ENCODE assay signal across 8 cellular contexts in the genomic region with DNA sequence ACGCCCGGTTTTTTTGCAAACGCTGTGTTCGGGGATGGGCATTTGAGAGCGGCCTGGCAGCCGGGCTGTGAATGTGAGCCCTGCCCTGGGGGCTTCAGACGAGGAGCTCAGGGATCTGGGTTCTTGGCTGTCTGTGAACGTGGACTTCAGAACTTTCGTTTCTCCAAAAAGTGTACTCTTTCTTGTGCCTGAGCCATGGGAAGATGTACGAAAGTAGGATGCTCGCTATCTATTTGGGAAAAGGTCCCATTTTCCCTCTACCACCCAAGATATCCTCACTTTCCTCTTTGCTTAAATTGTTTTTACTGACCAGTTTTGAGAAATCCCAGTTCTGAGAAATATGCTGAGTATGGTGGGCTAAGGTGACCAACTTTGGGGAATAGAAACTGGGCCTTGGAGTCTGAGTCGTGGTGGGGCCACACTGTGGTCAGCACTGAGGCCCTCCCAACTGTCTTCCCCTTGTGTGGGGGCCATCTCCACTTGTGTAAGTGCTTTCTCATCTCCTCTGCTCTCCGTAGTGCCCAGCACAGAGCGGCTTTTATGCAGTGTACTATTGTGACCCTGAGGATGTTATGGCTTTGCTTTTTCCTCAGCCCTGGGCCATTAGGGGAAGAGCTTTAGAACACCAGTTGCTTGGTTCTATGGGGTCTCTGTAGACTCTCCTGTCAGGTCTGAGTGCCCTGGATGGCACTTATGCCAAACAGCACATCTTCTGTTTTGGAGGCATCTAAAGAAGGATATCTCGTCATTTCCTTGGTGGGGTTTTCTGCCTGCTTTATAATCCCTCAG. TPM values are rescaled to one million over a fixed set of nuclear protein-coding genes. Genes with fewer than 3 reads are reported as not detected.
DNase-seq lines count a peak whose midpoint lies in the region; ATAC-seq, FAIRE-seq and TF ChIP-seq lines count a peak whose summit lies in the region.

No MANE protein-coding gene starts in this region.

- peaks cover 6% of the 10 kb centered on the region for H3K36me3 Mint-ChIP-seq in astrocyte (ENCODE audit: low read depth, unreplicated experiment)

- H3K27ac Mint-ChIP-seq in astrocyte (ENCODE audit: unreplicated experiment), result peak overlapping the region; percentile 67

- TF ChIP-seq POLR2A in lower leg skin (IDR thresholded peaks at IDR 0.05) (no peak), upper lobe of left lung (IDR thresholded peaks at IDR 0.05) (no peak)

- peaks cover 23% of the 10 kb centered on the region for H3K4me1 Mint-ChIP-seq in astrocyte (ENCODE audit: low read depth, unreplicated experiment)

- H3K27me3 Mint-ChIP-seq in astrocyte (ENCODE audit: low read depth, unreplicated experiment), result no peaks in the 10 kb centered on the region

- FAIRE-seq in astrocyte (lab: Jason Lieb, UNC), result no peak
- no peak for FAIRE-seq in urothelium cell line (lab: Jason Lieb, UNC)

- H3K9me3 ChIP-seq in DOHH2 (ENCODE audit: control insufficient read depth, insufficient read depth, low read length) (no peaks in the 10 kb centered on the region), HUES64 (ENCODE audit: insufficient read depth, low read depth, low read length) (no peaks in the 10 kb centered on the region), astrocyte (ENCODE audit: insufficient read depth, low read depth, low read length) (no peaks in the 10 kb centered on the region), upper lobe of left lung (no peaks in the 10 kb centered on the region)

- H3K9me3 Mint-ChIP-seq in astrocyte (ENCODE audit: unreplicated experiment), result no peaks in the 10 kb centered on the region

- H3F3A ChIP-seq in DOHH2 (ENCODE audit: control insufficient read depth, insufficient read depth), result peaks cover 29% of the 10 kb centered on the region

- peaks cover 52% of the 10 kb centered on the region for H3K36me3 ChIP-seq in DOHH2 (ENCODE audit: control insufficient read depth, low read length)
- peaks cover 23% of the 10 kb centered on the region for H3K36me3 ChIP-seq in HUES64 (ENCODE audit: insufficient read depth, low read length)
- peaks cover 14% of the 10 kb centered on the region for H3K36me3 ChIP-seq in astrocyte (ENCODE audit: insufficient read depth, low read length)
- H3K36me3 ChIP-seq in upper lobe of left lung, result peaks cover 0 to 15% (median 11%) of the 10 kb centered on the region in 4 donors

- H3K4me3 ChIP-seq in DOHH2 (ENCODE audit: low read length), result peak overlapping the region; percentile 79
- peak overlapping the region; percentile 77 for H3K4me3 ChIP-seq in HUES64 (ENCODE audit: low read length)
- H3K4me3 ChIP-seq in astrocyte (ENCODE audit: insufficient read depth, low read depth, low read length), result peak overlapping the region; percentile 75
- peak overlapping the region; percentile 90 for H3K4me3 ChIP-seq in lower leg skin (ENCODE audit: low read depth, poor library complexity, severe bottlenecking)
- peak overlapping the region; percentile 84 to 100 (median 98) for H3K4me3 ChIP-seq in upper lobe of left lung

- H3K9ac ChIP-seq in HUES64 (ENCODE audit: low read depth, low read length) (peak overlapping the region; percentile 84), astrocyte (ENCODE audit: low read length) (peak overlapping the region; percentile 89)

- H3K27ac ChIP-seq in DOHH2 (ENCODE audit: low read depth, low read length), result peak overlapping the region; percentile 83
- H3K27ac ChIP-seq in HUES64 (ENCODE audit: low read depth, low read length), result 0 out of 2 replicates have a peak overlapping the region, but pooled peaks have one; percentile 31
- peak overlapping the region; percentile 64 for H3K27ac ChIP-seq in astrocyte (ENCODE audit: low read depth, low read length)
- H3K27ac ChIP-seq in upper lobe of left lung, result peak overlapping the region; percentile 95 to 100 (median 98)

- intact Hi-C loops in lower leg skin (cut with DNase I; ENCODE audit: low total_unique reads), result no loop called here

- H3K4me2 ChIP-seq in DOHH2 (ENCODE audit: low read length), result peak overlapping the region; percentile 97
- H3K4me2 ChIP-seq in astrocyte (ENCODE audit: low read length), result peak overlapping the region; percentile 91

- no peak for TF ChIP-seq EP300 in upper lobe of left lung (IDR thresholded peaks at IDR 0.05)

- peaks cover 46% of the 10 kb centered on the region for H3K4me1 ChIP-seq in DOHH2 (ENCODE audit: control insufficient read depth, low read length)
- no peaks in the 10 kb centered on the region; the same call in 1 of the 2 replicates for H3K4me1 ChIP-seq in HUES64 (ENCODE audit: insufficient read depth, low read length)
- H3K4me1 ChIP-seq in astrocyte (ENCODE audit: insufficient read depth, low read length), result peaks cover 15% of the 10 kb centered on the region
- peaks cover 35 to 68% (median 42%) of the 10 kb centered on the region in 4 donors for H3K4me1 ChIP-seq in upper lobe of left lung

- no peak for ATAC-seq in upper lobe of left lung (ENCODE audit: low FRiP score in 2 of 2)

- TF ChIP-seq CTCF in DOHH2 (IDR thresholded peaks at IDR 0.05; ENCODE audit: low read depth, low read length, poor library complexity, severe bottlenecking) (no peak), astrocyte (IDR thresholded peaks at IDR 0.05; ENCODE audit: insufficient read depth, low read depth, low read length) (no peak), lower leg skin (IDR thresholded peaks at IDR 0.05) (no peak), upper lobe of left lung (IDR thresholded peaks at IDR 0.05) (no peak), GM10266 (IDR thresholded peaks at IDR 0.05; ENCODE audit: control insufficient read depth, insufficient read depth, low read depth, missing control alignments) (no peak)

- H3K79me2 ChIP-seq in DOHH2 (ENCODE audit: control insufficient read depth, low read length), result peaks cover 65% of the 10 kb centered on the region
- peaks cover 60% of the 10 kb centered on the region for H3K79me2 ChIP-seq in astrocyte (ENCODE audit: insufficient read depth, low read length)

- H3K9me2 ChIP-seq in DOHH2 (replicated peaks; ENCODE audit: control insufficient read depth, low read length), result no peaks in the 10 kb centered on the region

- H2AFZ ChIP-seq in astrocyte (ENCODE audit: low read depth, low read length), result peak overlapping the region; percentile 99

- WGBS in HUES64, result 31% methylated on average over 15 of the region's 15 CpGs
- WGBS in lower leg skin, 2 donors, result 20% methylated on average over 15 of the region's 15 CpGs
- 23 to 44% methylated on average over 8 to 15 of the region's 15 CpGs for WGBS in upper lobe of left lung, 2 donors

- no peaks in the 10 kb centered on the region for H3K27me3 ChIP-seq in DOHH2 (ENCODE audit: control insufficient read depth, low read length)
- peaks cover 18% of the 10 kb centered on the region for H3K27me3 ChIP-seq in HUES64 (ENCODE audit: insufficient read depth, low read length)
- no peaks in the 10 kb centered on the region for H3K27me3 ChIP-seq in astrocyte (ENCODE audit: insufficient read depth, low read length)
- no peaks in the 10 kb centered on the region for H3K27me3 ChIP-seq in upper lobe of left lung

- peaks cover 16% of the 10 kb centered on the region for H4K20me1 ChIP-seq in DOHH2 (ENCODE audit: control insufficient read depth, insufficient read depth, low read depth, low read length)
- H4K20me1 ChIP-seq in astrocyte (ENCODE audit: insufficient read depth, low read length), result peaks cover 43% of the 10 kb centered on the region

- peak overlapping the region; percentile 95 for H3K4me3 Mint-ChIP-seq in astrocyte (ENCODE audit: unreplicated experiment)

- DNase-seq in astrocyte (ENCODE audit: low read depth), result no peak
- peak in 1 of 2 donors; percentile 91 for DNase-seq in lower leg skin (ENCODE audit: low spot score in 2 of 2)
- DNase-seq in upper lobe of left lung, result no peak
- DNase-seq in GM10266 (ENCODE audit: extremely low spot score), result no peak
- DNase-seq in urothelium cell line (ENCODE audit: low spot score), result no peak
- DNase-seq in NCI-H1436 (lab: John Stamatoyannopoulos, UW), result no peak

RNA-seq across cellular contexts. Expression of gene DBNL, which starts 0.9 kb away (rescaled TPM):
- 40.3 TPM for polyA plus RNA-seq in HUES64 (2013, experiment 1 of 2)
- 38.6 TPM for polyA plus RNA-seq in HUES64 (2013, experiment 2 of 2)
- total RNA-seq in astrocyte (85.0 and 94.9 TPM in 2 replicates), lower leg skin (100 to 1,000 TPM in 3 of 4 donors, 10 to 100 TPM in 1; 81.3 to 122 (median 106) TPM), upper lobe of left lung (100 to 1,000 TPM in 5 of 6 donors, 10 to 100 TPM in 1; 81.8 to 169 (median 130) TPM)

RNA-seq across cellular contexts. Expression of gene PGAM2, which starts 19.9 kb away (rescaled TPM):
- polyA plus RNA-seq in HUES64 (2013, experiment 1 of 2), result 3.3 TPM
- polyA plus RNA-seq in HUES64 (2013, experiment 2 of 2), result 2.3 TPM
- total RNA-seq in astrocyte, result 0.70 and 0.79 TPM in 2 replicates
- 1 to 10 TPM in 3 of 4 donors, under 1 TPM in 1; 0.75 to 7.9 (median 3.6) TPM for total RNA-seq in lower leg skin
- total RNA-seq in upper lobe of left lung, result under 1 TPM in 4 of 6 donors, not detected in 2; 0.26 to 0.91 (median 0.75) TPM

RNA-seq across cellular contexts. Expression of gene POLM, which starts 36.9 kb away (rescaled TPM):
- 6.7 TPM for polyA plus RNA-seq in HUES64 (2013, experiment 1 of 2)
- 7.6 TPM for polyA plus RNA-seq in HUES64 (2013, experiment 2 of 2)
- total RNA-seq in astrocyte, result 9.6 and 10.6 TPM in 2 replicates
- 100 to 1,000 TPM in 1 of 4 donors, 10 to 100 TPM in 3; 31.0 to 110 (median 43.6) TPM for total RNA-seq in lower leg skin
- 100 to 1,000 TPM in 1 of 6 donors, 10 to 100 TPM in 5; 17.3 to 178 (median 37.1) TPM for total RNA-seq in upper lobe of left lung

RNA-seq across cellular contexts. Expression of gene SPDYE1, which starts 47.7 kb away (rescaled TPM):
- polyA plus RNA-seq in HUES64 (2013, experiment 1 of 2), result not detected
- polyA plus RNA-seq in HUES64 (2013, experiment 2 of 2), result not detected
- not detected in 2 replicates for total RNA-seq in astrocyte
- under 1 TPM in 1 of 4 donors, not detected in 3; 0.69 TPM for total RNA-seq in lower leg skin
- not detected for total RNA-seq in upper lobe of left lung

RNA-seq across cellular contexts. Expression of gene AEBP1, which starts 58.7 kb away (rescaled TPM):
- 24.0 TPM for polyA plus RNA-seq in HUES64 (2013, experiment 1 of 2)
- 30.7 TPM for polyA plus RNA-seq in HUES64 (2013, experiment 2 of 2)
- total RNA-seq in astrocyte (65.0 and 102 TPM in 2 replicates), lower leg skin (100 to 1,000 TPM in 1 of 4 donors, 10 to 100 TPM in 3; 52.6 to 134 (median 54.6) TPM), upper lobe of left lung (100 to 1,000 TPM in 2 of 6 donors, 10 to 100 TPM in 4; 34.1 to 241 (median 92.7) TPM)

Comparison
In these comparisons a context has a peak if more than half of its experiments do, and no peak if none do; other contexts are left out.
1. H3K27ac ChIP-seq: peak in every context shown above with its lines; median percentile 98 in upper lobe of left lung; 83 in DOHH2; 64 in astrocyte; 31 in HUES64.